10 cellular contexts compared by ENCODE assay signal in the genomic region with DNA sequence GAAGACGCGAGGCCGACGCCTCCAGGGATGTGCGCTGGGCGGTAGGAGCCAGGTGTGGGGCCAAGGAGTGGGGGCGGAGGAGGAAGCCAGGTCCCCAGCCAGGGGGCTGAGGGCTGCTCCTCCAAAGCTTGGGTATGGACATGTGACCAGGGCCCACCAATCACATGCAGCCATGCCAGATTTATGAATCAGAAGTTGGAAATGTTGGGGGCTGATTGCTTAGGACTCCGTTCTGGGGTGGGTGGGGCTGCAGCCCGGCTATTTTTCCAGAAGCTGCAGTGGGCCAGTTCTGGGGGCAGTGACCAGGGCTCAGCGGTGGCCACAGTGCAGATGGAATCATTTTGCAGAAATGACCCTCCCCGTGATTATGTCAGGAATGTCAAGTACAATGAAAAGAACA.
DNase-seq lines count a peak whose midpoint lies in the region; ATAC-seq and TF ChIP-seq lines count a peak whose summit lies in the region.
"Had no signal": no experiment of that assay in that cellular context is flagged by ENCODE, and none has a peak within 500 bp of the region (broad histone marks: within the 10 kb centered on the region; RNA-seq: fewer than 3 reads in every experiment).

No MANE protein-coding gene starts in this region.

- no peak overlapping the region for H3K4me3 Mint-ChIP-seq in activated T-cell treated with anti-CD3 and anti-CD28 coated beads, Interleukin-2, amount 50 U/mL, for 24 hours
- H3K4me3 Mint-ChIP-seq in CD4-positive, alpha-beta T cell: no peak overlapping the region

- peaks cover 31% of the 10 kb centered on the region for H3K4me1 Mint-ChIP-seq in activated T-cell treated with anti-CD3 and anti-CD28 coated beads, Interleukin-2, amount 50 U/mL, for 24 hours (ENCODE audit: low read depth)
- no peaks in the 10 kb centered on the region for H3K4me1 Mint-ChIP-seq in CD4-positive, alpha-beta T cell (ENCODE audit: low read depth)

- no TSS peak for BruUV-seq in A673 (replicated peaks; lab: Mats Ljungman, UMichigan)

- ATAC-seq in CD4-positive, alpha-beta T cell (ENCODE audit: poor library complexity): no peak

- POLR2A ChIA-PET in CD4-positive, alpha-beta T cell (lab: Charles Lee): no interaction called here
- POLR2A ChIA-PET in A673 (lab: Charles Lee; ENCODE audit: low non-redundant PET): no interaction called here

- no peaks in the 10 kb centered on the region for H3K9me3 ChIP-seq in CD4-positive, alpha-beta T cell (ENCODE audit: control insufficient read depth, low read length)
- no peaks in the 10 kb centered on the region for H3K9me3 ChIP-seq in A673 (ENCODE audit: low read depth, low read length, poor library complexity, severe bottlenecking)

- CTCF ChIA-PET in CD4-positive, alpha-beta T cell (lab: Charles Lee): no interaction called here
- CTCF ChIA-PET in A673 (lab: Charles Lee): no interaction called here

- no peaks in the 10 kb centered on the region for H3K4me1 ChIP-seq in urinary bladder (ENCODE audit: insufficient read depth)
- peaks cover 19% of the 10 kb centered on the region for H3K4me1 ChIP-seq in A673 (ENCODE audit: insufficient read depth, low read length, poor library complexity, severe bottlenecking)

- H3K27me3 Mint-ChIP-seq in activated T-cell treated with anti-CD3 and anti-CD28 coated beads, Interleukin-2, amount 50 U/mL, for 24 hours: peaks cover 17% of the 10 kb centered on the region
- peaks cover 5% of the 10 kb centered on the region for H3K27me3 Mint-ChIP-seq in CD4-positive, alpha-beta T cell

- H3K27ac Mint-ChIP-seq in activated T-cell treated with anti-CD3 and anti-CD28 coated beads, Interleukin-2, amount 50 U/mL, for 24 hours: peak overlapping the region; percentile 80
- H3K27ac Mint-ChIP-seq in CD4-positive, alpha-beta T cell: no peak overlapping the region

- H3K9me3 Mint-ChIP-seq in activated T-cell treated with anti-CD3 and anti-CD28 coated beads, Interleukin-2, amount 50 U/mL, for 24 hours: no peaks in the 10 kb centered on the region
- no peaks in the 10 kb centered on the region for H3K9me3 Mint-ChIP-seq in CD4-positive, alpha-beta T cell

- DNase-seq in activated T-cell treated with anti-CD3 and anti-CD28 coated beads, Interleukin-2, amount 50 U/mL, for 24 hours: no peak
- no peak for DNase-seq in activated T-cell treated with anti-CD3 and anti-CD28 coated beads for 4 hours
- peak; percentile 27 for DNase-seq in kidney tubule cell (ENCODE audit: low spot score)
- no peak for DNase-seq in CD4-positive, alpha-beta T cell
- no peak for DNase-seq in A673 (ENCODE audit: low spot score)
- DNase-seq in NCI-H2171 treated with DMSO at 0.1 percent for 48 hours (lab: John Stamatoyannopoulos, UW): no peak
- DNase-seq: DND-41, T-helper 9 cell had no signal

- H3K27me3 ChIP-seq in CD4-positive, alpha-beta T cell (ENCODE audit: control insufficient read depth, insufficient read depth, low read length): no peaks in the 10 kb centered on the region
- no peaks in the 10 kb centered on the region for H3K27me3 ChIP-seq in A673 (replicated peaks; ENCODE audit: insufficient read depth, low read depth, low read length, poor library complexity)

- 42 to 77% (median 64%) methylated on average over 11 of the region's 11 CpGs for WGBS in adipose tissue, 3 donors
- WGBS in urinary bladder: 53% methylated on average over 11 of the region's 11 CpGs

- no peaks in the 10 kb centered on the region for H3K36me3 Mint-ChIP-seq in activated T-cell treated with anti-CD3 and anti-CD28 coated beads, Interleukin-2, amount 50 U/mL, for 24 hours (ENCODE audit: low read depth)
- no peaks in the 10 kb centered on the region for H3K36me3 Mint-ChIP-seq in CD4-positive, alpha-beta T cell (ENCODE audit: low read depth)

- no peak for TF ChIP-seq CTCF in CD4-positive, alpha-beta T cell (IDR thresholded peaks at IDR 0.05)
- TF ChIP-seq CTCF in A673 (conservative IDR thresholded peaks at IDR 0.05; ENCODE audit: low read depth, low read length): no peak

- H3K4me3 ChIP-seq in urinary bladder (ENCODE audit: low read depth, low read length) (no peak overlapping the region), A673 (ENCODE audit: low read depth, low read length, poor library complexity, severe bottlenecking) (no peak overlapping the region)

- H3K27ac ChIP-seq in adipose tissue (ENCODE audit: low read depth, low read length): peak overlapping the region; percentile 14
- H3K27ac ChIP-seq in urinary bladder (ENCODE audit: low read depth): peak overlapping the region; percentile 84
- H3K27ac ChIP-seq in CD4-positive, alpha-beta T cell (ENCODE audit: low read depth, low read length): no peak overlapping the region
- H3K27ac ChIP-seq in A673 (ENCODE audit: low read depth, low read length, poor library complexity, severe bottlenecking): no peak overlapping the region

- H3K36me3 ChIP-seq in urinary bladder (ENCODE audit: insufficient read depth): no peaks in the 10 kb centered on the region
- H3K36me3 ChIP-seq in A673 (ENCODE audit: insufficient read depth, low read length, poor library complexity, severe bottlenecking): no peaks in the 10 kb centered on the region

- intact Hi-C loops in CD4-positive, alpha-beta T cell (cut with DNase I, micrococcal nuclease): no loop called here
- intact Hi-C loops in A673 (cut with micrococcal nuclease; ENCODE audit: unreplicated experiment): no loop called here

Comparison
In these comparisons a context has a peak if more than half of its experiments do, and no peak if none do; other contexts are left out.
1. H3K27ac ChIP-seq: peak in adipose tissue (single experiment) and urinary bladder (single experiment); none in CD4-positive, alpha-beta T cell (single experiment) and A673 (single experiment).